ENCODE assay signal across 1 cellular context in genomic region chr11:62850911-62851806, GRCh38.
A peak's percentile ranks its signal among the peaks of the same experiment; 100 is the strongest.
TF ChIP-seq lines count a peak whose summit lies in the region.

No MANE protein-coding gene starts in this region.

TF ChIP-seq in endothelial cell of umbilical vein, 7 proteins besides CTCF, POLR2A, EP300 and RAD21:
- TF ChIP-seq POLR2AphosphoS5 (IDR thresholded peaks at IDR 0.05; ENCODE audit: insufficient read depth, low read depth, low read length): peak; percentile 86
- no peak for TF ChIP-seq GATA2 (IDR thresholded peaks at IDR 0.05; ENCODE audit: insufficient read depth, insufficient read length, low read depth, low read length)
